In the genomic region with DNA sequence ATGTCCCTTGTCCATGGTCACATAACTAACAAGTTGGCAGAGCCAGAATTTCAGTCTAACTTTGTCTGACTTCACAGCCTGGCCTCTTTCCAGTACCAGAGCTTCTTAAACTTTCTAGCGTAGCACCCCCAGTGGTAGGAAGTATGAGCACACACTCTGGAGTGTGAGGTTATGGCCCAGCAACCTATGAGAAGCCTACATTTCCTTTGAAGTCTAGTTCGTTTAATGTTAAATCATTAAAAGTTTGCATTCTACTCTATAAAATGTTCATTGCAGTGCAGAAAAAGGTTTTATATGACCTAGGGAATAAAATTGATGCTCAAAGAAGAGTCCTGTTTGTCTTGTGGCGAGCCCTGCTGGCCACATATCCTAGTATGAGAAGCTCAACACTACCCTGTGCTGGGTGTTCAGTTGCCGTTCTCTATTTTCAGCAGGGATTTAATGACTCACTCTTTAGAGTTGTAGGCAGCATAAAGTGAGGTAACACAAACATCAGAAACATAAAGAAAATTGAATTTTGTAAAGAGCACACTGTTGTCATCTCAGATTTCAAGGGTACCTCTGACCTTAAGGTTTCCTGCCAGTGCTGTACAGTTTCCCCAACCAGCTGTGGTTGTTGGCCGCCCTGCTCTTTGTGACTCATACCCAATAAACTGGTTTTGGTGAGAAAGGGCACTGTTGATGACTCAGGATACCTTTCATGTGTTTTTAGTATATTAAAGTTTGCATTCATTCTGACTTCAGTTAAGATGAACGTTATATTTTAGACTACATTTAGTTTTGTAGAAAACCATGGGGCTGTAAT, we compare ENCODE assay signal across 7 cellular contexts. TPM values are rescaled to one million over a fixed set of nuclear protein-coding genes. Genes with fewer than 3 reads are reported as not detected.
DNase-seq lines count a peak whose midpoint lies in the region; ATAC-seq, FAIRE-seq and TF ChIP-seq lines count a peak whose summit lies in the region.

No MANE protein-coding gene starts in this region.

- POLR2A ChIA-PET in HepG2 (lab: Yijun Ruan, JAX), result interaction anchor here (1.8 kb wide), 1 partner anchor 14 kb away, joined by 24 read pairs; the partner anchor contains the start of gene MCCC2

- H3K9me3 ChIP-seq in mammary epithelial cell (replicated peaks; ENCODE audit: insufficient read depth, low read length) (no peaks in the 10 kb centered on the region), HepG2 (ENCODE audit: low read length) (no peaks in the 10 kb centered on the region)

- H3K27ac ChIP-seq in mammary epithelial cell (ENCODE audit: insufficient read depth, low read depth, low read length) (peak overlapping the region; percentile 18), HepG2 (ENCODE audit: extremely low read length, insufficient read depth, low read length) (no peak overlapping the region)

- peak; percentile 81 for TF ChIP-seq CTCF in GM12872 (IDR thresholded peaks at IDR 0.05; ENCODE audit: insufficient read depth, low read depth, low read length)
- peak; percentile 54; the same call in 1 of the 2 replicates for TF ChIP-seq CTCF in WI38 (IDR thresholded peaks at IDR 0.05; ENCODE audit: low read depth, low read length)
- peak; percentile 72 to 73 for TF ChIP-seq CTCF in mammary epithelial cell (conservative IDR thresholded peaks at IDR 0.05 in 1 of 2, IDR thresholded peaks at IDR 0.05 in 1 of 2; ENCODE audit: extremely low read depth in 1 of 2, insufficient read depth in 1 of 2, low read depth in 1 of 2, low read length in 2 of 2)
- peak; percentile 59 for TF ChIP-seq CTCF in HepG2 (CRISPR knock-in tag; IDR thresholded peaks at IDR 0.05)

- TF ChIP-seq EP300 in HepG2 (IDR thresholded peaks at IDR 0.05; ENCODE audit: low read depth in 2 of 2, low read length in 2 of 2) (no peak), HepG2 (CRISPR knock-in tag; IDR thresholded peaks at IDR 0.05; ENCODE audit: borderline replicate concordance) (no peak)

- H2AFZ ChIP-seq in mammary epithelial cell (ENCODE audit: low read depth, low read length), result no peak overlapping the region
- H2AFZ ChIP-seq in HepG2 (ENCODE audit: low read length), result no peak overlapping the region

- H3K27me3 ChIP-seq in mammary epithelial cell (ENCODE audit: insufficient read depth, low read length) (no peaks in the 10 kb centered on the region), HepG2 (ENCODE audit: control insufficient read depth in 1 of 2, insufficient read depth in 2 of 2, low read length in 2 of 2) (no peaks in the 10 kb centered on the region)

- H3K9ac ChIP-seq in mammary epithelial cell (ENCODE audit: insufficient read depth, low read length) (peak overlapping the region; percentile 19), HepG2 (ENCODE audit: insufficient read depth, low read depth, low read length) (no peak overlapping the region)

- H3K36me3 ChIP-seq in mammary epithelial cell (ENCODE audit: insufficient read depth, low read length) (peaks cover 19% of the 10 kb centered on the region), HepG2 (replicated peaks in 1 of 2; ENCODE audit: control insufficient read depth in 1 of 2, insufficient read depth in 2 of 2, low read length in 2 of 2) (peaks cover 11 to 61% of the 10 kb centered on the region in 2 experiments)

- no peak overlapping the region for H3K4me3 ChIP-seq in WI38 (ENCODE audit: low read depth, low read length)
- peak overlapping the region in 1 of 3 experiments; percentile 7 for H3K4me3 ChIP-seq in mammary epithelial cell (replicated peaks in 1 of 3; ENCODE audit: insufficient read depth in 1 of 3, low read depth in 2 of 3, low read length in 3 of 3)
- H3K4me3 ChIP-seq in HepG2 (replicated peaks in 1 of 3; ENCODE audit: insufficient read depth in 1 of 3, low read depth in 2 of 3, low read length in 3 of 3), result no peak overlapping the region

- BruUV-seq in mammary epithelial cell (replicated peaks; lab: Mats Ljungman, UMichigan), result no TSS peak
- BruUV-seq in HepG2 (replicated peaks; lab: Mats Ljungman, UMichigan), result no TSS peak

- DNase-seq in H4 (ENCODE audit: low spot score) (peak; percentile 97), Kasumi-1 (lab: John Stamatoyannopoulos, UW) (peak; percentile 87 to 90), mammary epithelial cell (peak; percentile 98), HepG2 (ENCODE audit: low spot score) (peak; percentile 74)
- DNase-seq in stimulated activated CD8-positive, alpha-beta memory T cell treated with anti-CD3 and anti-CD28 coated beads, Interleukin-15, amount 100 ng/mL, for 1 hour (ENCODE audit: low read depth), result peak; percentile 48

- FAIRE-seq in HepG2 (lab: Jason Lieb, UNC), result peak; percentile 94

- no peak for TF ChIP-seq POLR2A in HepG2 (IDR thresholded peaks at IDR 0.05; ENCODE audit: insufficient read depth in 1 of 2, low read depth in 2 of 2, low read length in 2 of 2)

- 20% methylated on average over 6 of the region's 6 CpGs for WGBS in mammary epithelial cell (ENCODE audit: low coverage, missing lambda C conversion rate)
- WGBS in HepG2 (ENCODE audit: low lambda C conversion rate), result 76% methylated on average over 6 of the region's 6 CpGs

- in situ Hi-C loops in mammary epithelial cell (cut with MboI; ENCODE audit: low sequenced_read_pairs in 2 of 2) (no loop called here), HepG2 (cut with HindIII; ENCODE audit: extremely low pct_ligation_motif_present, low pct_unique_long_range_greater_than_20kb) (no loop called here)

- dilution Hi-C loops in mammary epithelial cell (cut with HindIII; ENCODE audit: low sequenced_read_pairs), result no loop called here

- H3K4me2 ChIP-seq in mammary epithelial cell (ENCODE audit: insufficient read depth, low read depth, low read length) (peak overlapping the region; percentile 60), HepG2 (ENCODE audit: low read depth, low read length) (no peak overlapping the region)

- no peak for TF ChIP-seq RAD21 in HepG2 (CRISPR knock-in tag; IDR thresholded peaks at IDR 0.05)

- CTCF ChIA-PET in mammary epithelial cell (lab: Charles Lee; ENCODE audit: low non-redundant PET), result interaction anchor here (0.5 to 0.7 kb wide), 7 partner anchors 11 to 130 kb away, joined by 3 to 21 read pairs (median 4); no protein-coding TSS in a partner anchor
- CTCF ChIA-PET in HepG2 (lab: Yijun Ruan, JAX; ENCODE audit: low intra/inter-chr PET ratio, low total read pairs), result interaction anchor here (0.7 kb wide), 1 partner anchor 157 kb away, joined by 4 read pairs; no protein-coding TSS in a partner anchor

- ATAC-seq in HepG2, result peak; percentile 100

- H3K79me2 ChIP-seq in mammary epithelial cell (ENCODE audit: insufficient read depth, low read length) (no peaks in the 10 kb centered on the region), HepG2 (ENCODE audit: insufficient read depth, low read length) (no peaks in the 10 kb centered on the region)

- peaks cover 26% of the 10 kb centered on the region for H3K4me1 ChIP-seq in mammary epithelial cell (ENCODE audit: insufficient read depth, low read length)
- no peaks in the 10 kb centered on the region for H3K4me1 ChIP-seq in HepG2 (ENCODE audit: insufficient read depth, low read length)

- H4K20me1 ChIP-seq in mammary epithelial cell (ENCODE audit: insufficient read depth, low read length), result peaks cover 3% of the 10 kb centered on the region
- H4K20me1 ChIP-seq in HepG2 (ENCODE audit: insufficient read depth, low read length), result no peaks in the 10 kb centered on the region

- intact Hi-C loops in mammary epithelial cell (cut with micrococcal nuclease) (no loop called here), HepG2 (cut with micrococcal nuclease; ENCODE audit: unreplicated experiment) (no loop called here)

TF ChIP-seq in HepG2, 621 proteins besides CTCF, POLR2A, EP300 and RAD21 (continues in another document):
- TF ChIP-seq TCF7 (IDR thresholded peaks at IDR 0.05; ENCODE audit: low read depth) (peak; percentile 11; the same call in 1 of the 2 replicates), STAG1 (CRISPR knock-in tag; IDR thresholded peaks at IDR 0.05) (peak; percentile 52), FOSL2 (CRISPR knock-in tag; IDR thresholded peaks at IDR 0.05) (peak; percentile 51)

RNA-seq across cellular contexts. Expression of gene MCCC2, which starts 14.3 kb away (rescaled TPM):
- 46.2 and 50.3 TPM in 2 replicates for total RNA-seq in H4 (2014; rRNA removed; shearing (Covaris generic))
- total RNA-seq in mammary epithelial cell (10 to 100 TPM; 23.3 to 41.3 TPM), HepG2 (2016; rRNA removed; fragmentation: Illumina TruSeq; extraction: Trizol) (83.6 and 133 TPM in 2 replicates)
- polyA plus RNA-seq in mammary epithelial cell (31.1 TPM), HepG2 (2011; rRNA removed) (32.4 and 44.8 TPM in 2 replicates)
- 24.7 TPM for polyA minus RNA-seq in mammary epithelial cell
- 24.8 and 30.9 TPM in 2 replicates for total RNA-seq in HepG2 (2016; cell fraction: cytosol; rRNA removed; fragmentation: Illumina TruSeq; extraction: Trizol; ENCODE audit: low read depth)
- 84.7 and 137 TPM in 2 replicates for total RNA-seq in HepG2 (2016; cell fraction: insoluble cytoplasmic fraction; rRNA removed; fragmentation: Illumina TruSeq; extraction: Trizol)
- total RNA-seq in HepG2 (2016; cell fraction: membrane; rRNA removed; fragmentation: Illumina TruSeq; extraction: Trizol), result 22.2 and 22.3 TPM in 2 replicates
- total RNA-seq in HepG2 (2016; cell fraction: nucleus; rRNA removed; fragmentation: Illumina TruSeq; extraction: Trizol), result 69.6 and 75.6 TPM in 2 replicates
- polyA plus RNA-seq in HepG2 (2011; cell fraction: cytosol; rRNA removed), result 31.6 and 38.6 TPM in 2 replicates
- polyA plus RNA-seq in HepG2 (2011; cell fraction: nucleus; rRNA removed), result 17.7 and 21.6 TPM in 2 replicates
- polyA plus RNA-seq in HepG2 (2012), result 25.9 and 42.8 TPM in 2 replicates
- polyA plus RNA-seq in HepG2 (2016; cell fraction: cytosol; fragmentation: Illumina TruSeq; extraction: Trizol; ENCODE audit: low read depth), result 4.7 and 4.9 TPM in 2 replicates
- 118 and 138 TPM in 2 replicates for polyA plus RNA-seq in HepG2 (2016; cell fraction: insoluble cytoplasmic fraction; fragmentation: Illumina TruSeq; extraction: Trizol; ENCODE audit: low read depth)
- 15.6 and 18.9 TPM in 2 replicates for polyA plus RNA-seq in HepG2 (2016; cell fraction: membrane; fragmentation: Illumina TruSeq; extraction: Trizol; ENCODE audit: low read depth)
- 71.0 and 84.2 TPM in 2 replicates for polyA plus RNA-seq in HepG2 (2016; cell fraction: nucleus; fragmentation: Illumina TruSeq; extraction: Trizol; ENCODE audit: insufficient read depth, low read depth)
- polyA minus RNA-seq in HepG2 (2011; rRNA and poly(A)+ RNA removed; ENCODE audit: low replicate concordance), result 33.1 and 37.3 TPM in 2 replicates
- 43.3 and 45.1 TPM in 2 replicates for polyA minus RNA-seq in HepG2 (2011; cell fraction: cytosol; rRNA and poly(A)+ RNA removed)
- polyA minus RNA-seq in HepG2 (2011; cell fraction: nucleus; rRNA and poly(A)+ RNA removed), result 39.3 and 44.4 TPM in 2 replicates

Comparison
In these comparisons a context has a peak if more than half of its experiments do, and no peak if none do; other contexts are left out.
1. DNase-seq: peak in every context shown above with its lines; median percentile 98 in mammary epithelial cell; 97 in H4; 88 in Kasumi-1; 74 in HepG2; 48 in stimulated activated CD8-positive, alpha-beta memory T cell treated with anti-CD3 and anti-CD28 coated beads, Interleukin-15, amount 100 ng/mL, for 1 hour.